Comparison of ENCODE assay signal across 1 cellular context in genomic region chr1:94660994-94661393, GRCh38.
TF ChIP-seq lines count a peak whose summit lies in the region.

No MANE protein-coding gene starts in this region.

TF ChIP-seq in IMR-90, 13 proteins besides CTCF, POLR2A, EP300 and RAD21 (continued from another document):
- TF ChIP-seq MAZ (IDR thresholded peaks at IDR 0.05; ENCODE audit: borderline replicate concordance, low read depth, low read length), result no peak
- TF ChIP-seq, protein P1, sequence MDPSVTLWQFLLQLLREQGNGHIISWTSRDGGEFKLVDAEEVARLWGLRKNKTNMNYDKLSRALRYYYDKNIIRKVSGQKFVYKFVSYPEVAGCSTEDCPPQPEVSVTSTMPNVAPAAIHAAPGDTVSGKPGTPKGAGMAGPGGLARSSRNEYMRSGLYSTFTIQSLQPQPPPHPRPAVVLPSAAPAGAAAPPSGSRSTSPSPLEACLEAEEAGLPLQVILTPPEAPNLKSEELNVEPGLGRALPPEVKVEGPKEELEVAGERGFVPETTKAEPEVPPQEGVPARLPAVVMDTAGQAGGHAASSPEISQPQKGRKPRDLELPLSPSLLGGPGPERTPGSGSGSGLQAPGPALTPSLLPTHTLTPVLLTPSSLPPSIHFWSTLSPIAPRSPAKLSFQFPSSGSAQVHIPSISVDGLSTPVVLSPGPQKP (IDR thresholded peaks at IDR 0.05; ENCODE audit: borderline replicate concordance, low read depth, low read length), result no peak
- no peak for TF ChIP-seq RCOR1 (IDR thresholded peaks at IDR 0.05; ENCODE audit: insufficient replicate concordance, low read length)
- TF ChIP-seq SMC3 (IDR thresholded peaks at IDR 0.05; ENCODE audit: low read depth, low read length), result no peak
